Comparison of ENCODE assay signal across 1 cellular context in the genomic region with DNA sequence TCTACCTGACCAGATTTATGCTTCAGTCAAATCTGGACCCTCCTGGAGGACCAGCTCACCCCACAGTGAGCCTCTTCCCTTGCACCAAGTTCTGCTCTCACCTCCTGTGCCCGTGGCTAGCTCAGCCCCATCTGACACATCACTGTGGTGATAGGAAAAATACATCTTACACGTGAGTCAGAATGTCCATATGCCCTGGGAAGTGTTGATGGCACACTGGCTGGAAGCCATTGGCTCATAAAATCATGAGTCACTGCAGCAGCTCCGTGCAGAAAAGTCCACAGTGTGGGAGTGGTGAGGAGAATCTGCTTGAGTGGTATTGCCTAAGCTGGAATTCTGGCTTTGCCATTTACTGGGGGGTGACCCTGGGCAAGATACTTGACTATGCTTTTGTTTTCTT.
TF ChIP-seq lines count a peak whose summit lies in the region.

No MANE protein-coding gene starts in this region.

TF ChIP-seq in HepG2, 621 proteins besides CTCF, POLR2A, EP300 and RAD21 (continued from another document):
- TF ChIP-seq, protein P1, sequence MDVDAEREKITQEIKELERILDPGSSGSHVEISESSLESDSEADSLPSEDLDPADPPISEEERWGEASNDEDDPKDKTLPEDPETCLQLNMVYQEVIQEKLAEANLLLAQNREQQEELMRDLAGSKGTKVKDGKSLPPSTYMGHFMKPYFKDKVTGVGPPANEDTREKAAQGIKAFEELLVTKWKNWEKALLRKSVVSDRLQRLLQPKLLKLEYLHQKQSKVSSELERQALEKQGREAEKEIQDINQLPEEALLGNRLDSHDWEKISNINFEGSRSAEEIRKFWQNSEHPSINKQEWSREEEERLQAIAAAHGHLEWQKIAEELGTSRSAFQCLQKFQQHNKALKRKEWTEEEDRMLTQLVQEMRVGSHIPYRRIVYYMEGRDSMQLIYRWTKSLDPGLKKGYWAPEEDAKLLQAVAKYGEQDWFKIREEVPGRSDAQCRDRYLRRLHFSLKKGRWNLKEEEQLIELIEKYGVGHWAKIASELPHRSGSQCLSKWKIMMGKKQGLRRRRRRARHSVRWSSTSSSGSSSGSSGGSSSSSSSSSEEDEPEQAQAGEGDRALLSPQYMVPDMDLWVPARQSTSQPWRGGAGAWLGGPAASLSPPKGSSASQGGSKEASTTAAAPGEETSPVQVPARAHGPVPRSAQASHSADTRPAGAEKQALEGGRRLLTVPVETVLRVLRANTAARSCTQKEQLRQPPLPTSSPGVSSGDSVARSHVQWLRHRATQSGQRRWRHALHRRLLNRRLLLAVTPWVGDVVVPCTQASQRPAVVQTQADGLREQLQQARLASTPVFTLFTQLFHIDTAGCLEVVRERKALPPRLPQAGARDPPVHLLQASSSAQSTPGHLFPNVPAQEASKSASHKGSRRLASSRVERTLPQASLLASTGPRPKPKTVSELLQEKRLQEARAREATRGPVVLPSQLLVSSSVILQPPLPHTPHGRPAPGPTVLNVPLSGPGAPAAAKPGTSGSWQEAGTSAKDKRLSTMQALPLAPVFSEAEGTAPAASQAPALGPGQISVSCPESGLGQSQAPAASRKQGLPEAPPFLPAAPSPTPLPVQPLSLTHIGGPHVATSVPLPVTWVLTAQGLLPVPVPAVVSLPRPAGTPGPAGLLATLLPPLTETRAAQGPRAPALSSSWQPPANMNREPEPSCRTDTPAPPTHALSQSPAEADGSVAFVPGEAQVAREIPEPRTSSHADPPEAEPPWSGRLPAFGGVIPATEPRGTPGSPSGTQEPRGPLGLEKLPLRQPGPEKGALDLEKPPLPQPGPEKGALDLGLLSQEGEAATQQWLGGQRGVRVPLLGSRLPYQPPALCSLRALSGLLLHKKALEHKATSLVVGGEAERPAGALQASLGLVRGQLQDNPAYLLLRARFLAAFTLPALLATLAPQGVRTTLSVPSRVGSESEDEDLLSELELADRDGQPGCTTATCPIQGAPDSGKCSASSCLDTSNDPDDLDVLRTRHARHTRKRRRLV (CRISPR knock-in tag; IDR thresholded peaks at IDR 0.05): no peak
TF ChIP-seq in HepG2: peak in this region for 2.
